ENCODE assay signal across 8 cellular contexts in the genomic region with DNA sequence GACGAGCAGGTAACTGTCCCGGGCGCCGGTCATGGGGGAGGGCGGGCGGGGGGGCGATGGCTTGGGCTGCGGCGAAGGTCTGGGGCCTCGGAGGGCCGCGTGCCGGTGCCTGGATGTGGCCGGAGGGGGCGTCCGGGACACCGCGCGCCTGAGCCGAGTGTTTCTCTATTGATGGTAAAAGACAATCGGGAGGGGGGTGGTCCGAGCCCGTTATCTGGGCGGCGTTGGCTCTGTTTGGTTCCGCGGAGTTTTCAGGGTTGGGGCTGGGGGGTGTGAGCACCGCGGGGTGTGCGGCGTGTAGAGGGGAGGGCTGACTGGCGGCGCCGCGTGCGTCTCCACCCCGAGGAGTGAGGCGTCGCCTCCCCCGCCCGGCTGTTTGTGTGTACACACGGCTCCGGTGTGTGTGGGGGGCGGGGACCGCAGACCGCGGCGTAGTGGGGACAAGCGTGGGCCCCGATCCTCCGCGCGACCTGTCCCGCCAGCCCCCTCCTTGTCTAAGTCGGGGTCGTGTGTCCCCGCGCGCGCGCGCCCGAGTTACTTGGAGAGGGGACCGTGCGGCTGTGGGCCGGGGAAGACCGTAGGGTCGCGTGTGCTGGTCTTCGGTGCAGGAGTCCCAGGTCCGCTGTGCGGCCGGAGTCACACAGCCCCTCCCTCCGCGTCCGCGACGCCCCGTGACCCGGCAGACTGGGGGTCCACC. TPM values are rescaled to one million over a fixed set of nuclear protein-coding genes. Genes with fewer than 3 reads are reported as not detected.
DNase-seq lines count a peak whose midpoint lies in the region; ATAC-seq and TF ChIP-seq lines count a peak whose summit lies in the region.

No MANE protein-coding gene starts in this region.

- intact Hi-C loops in mucosa of descending colon (cut with DNase I, micrococcal nuclease), result no loop called here

- no peak for TF ChIP-seq CTCF in mucosa of descending colon (IDR thresholded peaks at IDR 0.05)

- H3K36me3 ChIP-seq in mucosa of descending colon (ENCODE audit: low read depth), result no peaks in the 10 kb centered on the region

- H3K4me3 ChIP-seq in GM08714 (ENCODE audit: low read length), result peak overlapping the region; percentile 68
- H3K4me3 ChIP-seq in mucosa of descending colon, result peak overlapping the region; percentile 39

- DNase-seq in NCI-H69 (lab: John Stamatoyannopoulos, UW), result peak; percentile 91
- peak; percentile 51 for DNase-seq in activated T-cell treated with anti-CD3 and anti-CD28 coated beads, Interleukin-2, amount 50 U/mL, for 1 hour
- DNase-seq in mucosa of descending colon, result peak; percentile 77 to 81 (median 81)
- peak; percentile 42 for DNase-seq in superior temporal gyrus (ENCODE audit: extremely low spot score)
- DNase-seq in NCI-H128 (lab: John Stamatoyannopoulos, UW; ENCODE audit: unreplicated experiment), result no peak

- no peaks in the 10 kb centered on the region for H3K9me3 ChIP-seq in mucosa of descending colon

- ATAC-seq in HG02678 (IDR thresholded peaks at IDR 0.05; ENCODE audit: unreplicated experiment), result peak; percentile 24
- peak; percentile 54 for ATAC-seq in esophagus mucosa
- peak; percentile 67 for ATAC-seq in mucosa of descending colon

- H3K4me1 ChIP-seq in mucosa of descending colon (ENCODE audit: low read depth), result no peaks in the 10 kb centered on the region

RNA-seq across cellular contexts. Expression of gene CTIF, which starts 1.6 kb away (rescaled TPM):
- total RNA-seq in esophagus mucosa, result 14.0 TPM
- total RNA-seq in mucosa of descending colon, result 10 to 100 TPM; 13.2 to 50.3 (median 19.6) TPM
